Comparison of ENCODE assay signal across 1 cellular context in genomic region chr13:65488606-65489005, GRCh38.
TF ChIP-seq lines count a peak whose summit lies in the region.

No MANE protein-coding gene starts in this region.

TF ChIP-seq in H1, 55 proteins besides CTCF, POLR2A, EP300 and RAD21 (continued from another document):
- TF ChIP-seq RNF2 (IDR thresholded peaks at IDR 0.05; ENCODE audit: borderline replicate concordance, low read depth, low read length, missing control alignments, poor library complexity, severe bottlenecking) (no peak), BRCA1 (IDR thresholded peaks at IDR 0.05; ENCODE audit: low read depth, low read length) (no peak), CBX5 (IDR thresholded peaks at IDR 0.05; ENCODE audit: low read depth, low read length) (no peak), NANOG (IDR thresholded peaks at IDR 0.05; ENCODE audit: insufficient read depth, low read depth, low read length, poor library complexity, severe bottlenecking) (no peak), MAX (IDR thresholded peaks at IDR 0.05) (no peak), BACH1 (IDR thresholded peaks at IDR 0.05; ENCODE audit: low read length) (no peak), CREB1 (IDR thresholded peaks at IDR 0.05) (no peak), SAP30 (IDR thresholded peaks at IDR 0.05; ENCODE audit: insufficient read depth, insufficient replicate concordance, low read length) (no peak), SIN3A (conservative IDR thresholded peaks at IDR 0.05 in 1 of 2, IDR thresholded peaks at IDR 0.05 in 1 of 2; ENCODE audit: low read depth in 1 of 2, low read length in 2 of 2) (no peak), SP2 (IDR thresholded peaks at IDR 0.05; ENCODE audit: low read length) (no peak), KDM5A (IDR thresholded peaks at IDR 0.05; ENCODE audit: low read length) (no peak)
- TF ChIP-seq, protein P1, sequence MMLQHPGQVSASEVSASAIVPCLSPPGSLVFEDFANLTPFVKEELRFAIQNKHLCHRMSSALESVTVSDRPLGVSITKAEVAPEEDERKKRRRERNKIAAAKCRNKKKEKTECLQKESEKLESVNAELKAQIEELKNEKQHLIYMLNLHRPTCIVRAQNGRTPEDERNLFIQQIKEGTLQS (IDR thresholded peaks at IDR 0.05; ENCODE audit: insufficient read depth, low read depth, low read length) = no peak
- TF ChIP-seq, protein P2, sequence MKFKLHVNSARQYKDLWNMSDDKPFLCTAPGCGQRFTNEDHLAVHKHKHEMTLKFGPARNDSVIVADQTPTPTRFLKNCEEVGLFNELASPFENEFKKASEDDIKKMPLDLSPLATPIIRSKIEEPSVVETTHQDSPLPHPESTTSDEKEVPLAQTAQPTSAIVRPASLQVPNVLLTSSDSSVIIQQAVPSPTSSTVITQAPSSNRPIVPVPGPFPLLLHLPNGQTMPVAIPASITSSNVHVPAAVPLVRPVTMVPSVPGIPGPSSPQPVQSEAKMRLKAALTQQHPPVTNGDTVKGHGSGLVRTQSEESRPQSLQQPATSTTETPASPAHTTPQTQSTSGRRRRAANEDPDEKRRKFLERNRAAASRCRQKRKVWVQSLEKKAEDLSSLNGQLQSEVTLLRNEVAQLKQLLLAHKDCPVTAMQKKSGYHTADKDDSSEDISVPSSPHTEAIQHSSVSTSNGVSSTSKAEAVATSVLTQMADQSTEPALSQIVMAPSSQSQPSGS (IDR thresholded peaks at IDR 0.05; ENCODE audit: low read length) = no peak
TF ChIP-seq in H1: peak in this region for 0.
